Comparison of ENCODE assay signal across 26 cellular contexts in genomic region chr2:37370666-37371065, GRCh38. TPM values are rescaled to one million over a fixed set of nuclear protein-coding genes. Genes with fewer than 3 reads are reported as not detected.
"Had no signal": no experiment of that assay in that cellular context is flagged by ENCODE, and none has a peak within 500 bp of the region (broad histone marks: within the 10 kb centered on the region; RNA-seq: fewer than 3 reads in every experiment).

No MANE protein-coding gene starts in this region.

- H3K9me3 ChIP-seq: Peyer's patch, SJCRH30 had no signal

- H3K27ac ChIP-seq: HL-60, KMS-11, Peyer's patch, SJCRH30 had no signal

- H3K4me1 ChIP-seq: Peyer's patch, SJCRH30 had no signal

- DNase-seq: Kasumi-1, MM.1S, NCI-H1092 treated with DMSO at 0.1 percent for 48 hours, NCI-H1417, NCI-H1436 treated with DMSO at 0.1 percent for 48 hours, NCI-H1694, NCI-H1930, NCI-H2081, NCI-H2107, NCI-H2171, NCI-H226, NCI-H446, NCI-H510A, NCI-H524 treated with DMSO at 0.1 percent for 48 hours, NCI-H69, NCI-H774, PC-3, Peyer's patch, SHP77 treated with DMSO at 0.1 percent for 48 hours, SJCRH30 had no signal

- ATAC-seq: K562, PC-3, Right ventricle myocardium inferior, SK-N-SH treated with all-trans-retinoic acid at 6 μM for 48 hours had no signal

- H3K27me3 ChIP-seq: Peyer's patch, SJCRH30 had no signal

- H3K9me3 Mint-ChIP-seq: IgD-negative memory B cell had no signal

- H3K4me3 ChIP-seq: K562, Peyer's patch, SJCRH30 had no signal

- H3K4me2 ChIP-seq: KMS-11 had no signal

- H3K4me3 Mint-ChIP-seq: IgD-negative memory B cell had no signal

- H3K36me3 ChIP-seq: Peyer's patch, SJCRH30 had no signal

- H3K27ac Mint-ChIP-seq: IgD-negative memory B cell had no signal

- H3K9ac ChIP-seq: KMS-11 had no signal

RNA-seq across cellular contexts. Expression of gene QPCT, which starts 26.2 kb away (rescaled TPM):
- total RNA-seq: K562, PC-3 had no signal
